ENCODE assay signal across 17 cellular contexts in the genomic region with DNA sequence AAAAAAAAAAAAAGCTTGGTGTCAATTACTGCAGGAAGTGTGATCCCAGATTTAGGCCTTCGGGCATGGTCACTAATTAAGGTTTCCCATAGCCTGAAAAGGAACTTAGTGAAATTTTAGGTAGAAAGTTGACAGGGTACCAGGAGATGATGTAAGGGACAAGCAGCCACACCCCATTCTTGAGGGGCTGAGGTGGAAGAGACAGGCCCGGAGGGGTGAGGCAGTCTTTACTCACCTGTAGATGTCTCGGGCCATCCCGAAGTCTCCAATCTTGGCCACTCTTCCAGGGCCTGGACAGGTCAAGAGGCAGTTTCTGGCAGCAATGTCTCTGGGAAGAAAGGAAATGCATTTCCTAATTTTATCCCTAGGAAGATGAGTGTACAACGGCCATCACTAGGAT.
A peak's percentile ranks its signal among the peaks of the same experiment; 100 is the strongest.
DNase-seq lines count a peak whose midpoint lies in the region; ATAC-seq, FAIRE-seq and TF ChIP-seq lines count a peak whose summit lies in the region.
"Had no signal": no experiment of that assay in that cellular context is flagged by ENCODE, and none has a peak within 500 bp of the region (broad histone marks: within the 10 kb centered on the region; RNA-seq: fewer than 3 reads in every experiment).

No MANE protein-coding gene starts in this region.

- no peak overlapping the region for H2BK5ac ChIP-seq in trophoblast cell (ENCODE audit: low read depth, low read length, poor library complexity)

- no peaks in the 10 kb centered on the region for H3F3A ChIP-seq in PC-3 (ENCODE audit: low read length, unreplicated experiment)

- no peak overlapping the region for H4K12ac ChIP-seq in trophoblast cell (ENCODE audit: low read depth, low read length)

- H3K14ac ChIP-seq in trophoblast cell (ENCODE audit: low read length), result no peak overlapping the region

- TF ChIP-seq CTCF in PC-3 (conservative IDR thresholded peaks at IDR 0.05; ENCODE audit: low read depth, low read length) (no peak), bronchial epithelial cell (IDR thresholded peaks at IDR 0.05; ENCODE audit: insufficient read depth, low read length, severe bottlenecking) (no peak), omental fat pad (IDR thresholded peaks at IDR 0.05) (no peak)

- H2BK120ac ChIP-seq in trophoblast cell (ENCODE audit: insufficient read depth, low read length, poor library complexity), result no peak overlapping the region

- H4K20me1 ChIP-seq in PC-3 (ENCODE audit: low read length), result no peaks in the 10 kb centered on the region

- H3K4me2 ChIP-seq in PC-3 (ENCODE audit: low read length) (no peak overlapping the region), trophoblast cell (ENCODE audit: low read length) (no peak overlapping the region)
- H3K4me2 ChIP-seq: GM23338 had no signal

- no peaks in the 10 kb centered on the region for H3K79me1 ChIP-seq in trophoblast cell (ENCODE audit: low read length)

- H2AFZ ChIP-seq in PC-3 (ENCODE audit: low read length) (no peak overlapping the region), trophoblast cell (ENCODE audit: insufficient read depth, low read length, poor library complexity) (no peak overlapping the region)
- H2AFZ ChIP-seq: GM23338 had no signal

- H4K8ac ChIP-seq in trophoblast cell (ENCODE audit: low read depth, low read length), result no peak overlapping the region

- H3K9me3 ChIP-seq in PC-3 (ENCODE audit: low read length) (no peaks in the 10 kb centered on the region), trophoblast cell (ENCODE audit: insufficient read depth, low read depth, low read length) (peaks cover 3% of the 10 kb centered on the region)
- H3K9me3 ChIP-seq: BE2C had no signal

- H3K4me1 ChIP-seq in PC-3 (ENCODE audit: insufficient read depth, low read length) (peaks cover 20% of the 10 kb centered on the region), trophoblast cell (ENCODE audit: control insufficient read depth in 1 of 2, insufficient read depth in 2 of 2, low read length in 2 of 2) (no peaks in the 10 kb centered on the region)

- H3K36me3 ChIP-seq in PC-3 (ENCODE audit: low read depth, low read length) (no peaks in the 10 kb centered on the region), bronchial epithelial cell (ENCODE audit: control insufficient read depth, insufficient read depth, low read length) (peaks cover 7% of the 10 kb centered on the region), trophoblast cell (ENCODE audit: control insufficient read depth in 1 of 2, insufficient read depth in 2 of 2, low read length in 2 of 2) (no peaks in the 10 kb centered on the region)
- H3K36me3 ChIP-seq: BE2C had no signal

- no peak for FAIRE-seq in bronchial epithelial cell (lab: Jason Lieb, UNC)
- FAIRE-seq: A204.1, H54 had no signal

- DNase-seq in PC-3 (peak; percentile 45), bronchial epithelial cell (ENCODE audit: low read depth) (peak; percentile 19), trophoblast cell (peak; percentile 95 to 96), omental fat pad (ENCODE audit: low spot score) (no peak)
- DNase-seq in activated T-cell treated with anti-CD3 and anti-CD28 coated beads, Interleukin-2, amount 50 U/mL, for 48 hours, result no peak
- DNase-seq: ACHN; BE2C; C1 segment of cervical spinal cord; CD4-positive, alpha-beta T cell; DMS79 treated with DMSO at 0.1 percent for 48 hours; GF-D8; HCEC 1CT had no signal

- no peaks in the 10 kb centered on the region for H3K27me3 ChIP-seq in PC-3 (ENCODE audit: low read length)
- H3K27me3 ChIP-seq in bronchial epithelial cell (ENCODE audit: control insufficient read depth, insufficient read depth, low read length), result no peaks in the 10 kb centered on the region
- no peaks in the 10 kb centered on the region for H3K27me3 ChIP-seq in trophoblast cell (ENCODE audit: insufficient read depth, low read length)
- H3K27me3 ChIP-seq: BE2C had no signal

- CTCF ChIA-PET in PC-3 (lab: Charles Lee), result no interaction called here

- H2BK12ac ChIP-seq in trophoblast cell (ENCODE audit: low read length), result no peak overlapping the region

- BruUV-seq in PC-3 (replicated peaks; lab: Mats Ljungman, UMichigan), result no TSS peak

- H3K79me2 ChIP-seq in PC-3 (ENCODE audit: low read length) (no peaks in the 10 kb centered on the region), trophoblast cell (ENCODE audit: control insufficient read depth, insufficient read depth, low read length, poor library complexity) (no peaks in the 10 kb centered on the region)

- H3K23ac ChIP-seq in trophoblast cell (ENCODE audit: low read length), result no peak overlapping the region

- H3K18ac ChIP-seq in trophoblast cell (ENCODE audit: low read length), result no peak overlapping the region

- H4K91ac ChIP-seq in trophoblast cell (ENCODE audit: low read depth, low read length), result no peak overlapping the region

- POLR2A ChIA-PET in PC-3 (lab: Charles Lee; ENCODE audit: unreplicated experiment), result no interaction called here

- intact Hi-C loops in PC-3 (cut with micrococcal nuclease), result no loop called here

- H3K9me2 ChIP-seq in PC-3 (replicated peaks; ENCODE audit: low read length), result no peaks in the 10 kb centered on the region

- H3K27ac ChIP-seq in PC-3 (ENCODE audit: low read length) (no peak overlapping the region), trophoblast cell (ENCODE audit: low read depth, low read length) (no peak overlapping the region)
- H3K27ac ChIP-seq: HL-60 had no signal

- ATAC-seq in PC-3, result no peak
- ATAC-seq in HG03025 (IDR thresholded peaks at IDR 0.05; ENCODE audit: low FRiP score, unreplicated experiment), result no peak
- no peak for ATAC-seq in omental fat pad (ENCODE audit: low FRiP score)
- ATAC-seq: GM23338 had no signal

- H3K4me3 ChIP-seq in PC-3 (ENCODE audit: low read length) (no peak overlapping the region), bronchial epithelial cell (ENCODE audit: low read depth, low read length) (no peak overlapping the region), trophoblast cell (ENCODE audit: low read depth, low read length) (no peak overlapping the region)
- H3K4me3 ChIP-seq: GM23338 had no signal

- H3K9ac ChIP-seq in PC-3 (ENCODE audit: low read length), result no peak overlapping the region
- no peak overlapping the region for H3K9ac ChIP-seq in trophoblast cell (ENCODE audit: low read length)

- H3K4ac ChIP-seq in trophoblast cell (ENCODE audit: low read depth, low read length), result no peak overlapping the region

- WGBS in trophoblast cell (ENCODE audit: extremely low coverage, insufficient coverage, insufficient read length), result no CpG with 5 or more reads among the region's 5 CpGs

- no peak overlapping the region for H2AK5ac ChIP-seq in trophoblast cell (ENCODE audit: low read length)

Comparison
In these comparisons a context has a peak if more than half of its experiments do, and no peak if none do; other contexts are left out.
1. DNase-seq: peak in PC-3 (single experiment), bronchial epithelial cell (single experiment) and trophoblast cell (2 of 2); none in activated T-cell treated with anti-CD3 and anti-CD28 coated beads, Interleukin-2, amount 50 U/mL, for 48 hours (0 of 2) and omental fat pad (single experiment).